In genomic region chr1:2583331-2583791, GRCh38 we compare ENCODE assay signal across 11 cellular contexts. TPM values are rescaled to one million over a fixed set of nuclear protein-coding genes. Genes with fewer than 3 reads are reported as not detected.
A peak's percentile ranks its signal among the peaks of the same experiment; 100 is the strongest.
DNase-seq lines count a peak whose midpoint lies in the region; TF ChIP-seq lines count a peak whose summit lies in the region.
"Had no signal": no experiment of that assay in that cellular context is flagged by ENCODE, and none has a peak within 500 bp of the region (broad histone marks: within the 10 kb centered on the region; RNA-seq: fewer than 3 reads in every experiment).

No MANE protein-coding gene starts in this region.

- peak; percentile 54 for DNase-seq in activated naive CD4-positive, alpha-beta T cell treated with anti-CD3 and anti-CD28 coated beads for 36 hours
- no peak for DNase-seq in activated naive CD4-positive, alpha-beta T cell (lab: John Stamatoyannopoulos, UW)
- peak; percentile 38 for DNase-seq in T-helper 2 cell treated with Interferon-gamma antibody and Interleukin-4, amounts not matched to agents 5 μg/mL and 100 μg/mL, for 36 hours (ENCODE audit: low spot score)
- DNase-seq in epithelial cell of proximal tubule (ENCODE audit: low read depth) (no peak), NCI-H1092 treated with DMSO at 0.1 percent for 48 hours (lab: John Stamatoyannopoulos, UW) (no peak), NCI-H187 (lab: John Stamatoyannopoulos, UW) (no peak), OCI-M1 (lab: John Stamatoyannopoulos, UW) (no peak)
- DNase-seq: AML-193, Kasumi-1 had no signal

- intact Hi-C loops in activated naive CD4-positive, alpha-beta T cell treated with anti-CD3 and anti-CD28 coated beads for 36 hours (cut with micrococcal nuclease), result loop anchor here (10.0 kb wide), 1 partner anchor 289 kb away; no protein-coding TSS in a partner anchor

- no peaks in the 10 kb centered on the region for H3K9me3 Mint-ChIP-seq in activated naive CD4-positive, alpha-beta T cell treated with anti-CD3 and anti-CD28 coated beads for 36 hours
- no peaks in the 10 kb centered on the region for H3K9me3 Mint-ChIP-seq in T-helper 2 cell treated with Interferon-gamma antibody and Interleukin-4, amounts not matched to agents 5 μg/mL and 100 μg/mL, for 36 hours
- no peaks in the 10 kb centered on the region for H3K9me3 Mint-ChIP-seq in stimulated activated naive CD8-positive, alpha-beta T cell treated with anti-CD3 and anti-CD28 coated beads, Interleukin-15, Interleukin-2, amounts not matched to agents 100 ng/mL and 50 ng/mL, for 24 hours

- H3K36me3 Mint-ChIP-seq in activated naive CD4-positive, alpha-beta T cell treated with anti-CD3 and anti-CD28 coated beads for 36 hours (ENCODE audit: low read depth), result peaks cover 7% of the 10 kb centered on the region
- peaks cover 7% of the 10 kb centered on the region for H3K36me3 Mint-ChIP-seq in T-helper 2 cell treated with Interferon-gamma antibody and Interleukin-4, amounts not matched to agents 5 μg/mL and 100 μg/mL, for 36 hours (ENCODE audit: low read depth)
- H3K36me3 Mint-ChIP-seq in stimulated activated naive CD8-positive, alpha-beta T cell treated with anti-CD3 and anti-CD28 coated beads, Interleukin-15, Interleukin-2, amounts not matched to agents 100 ng/mL and 50 ng/mL, for 24 hours (ENCODE audit: low read depth), result no peaks in the 10 kb centered on the region

- peak overlapping the region; percentile 19 for H3K4me3 ChIP-seq in epithelial cell of proximal tubule (ENCODE audit: low read depth, low read length)

- CTCF ChIA-PET in activated naive CD4-positive, alpha-beta T cell treated with anti-CD3 and anti-CD28 coated beads for 36 hours (lab: Charles Lee), result interaction anchor here (1.6 to 3.8 kb wide), 3 partner anchors 22 to 36 kb away, joined by 3 to 24 read pairs (median 11); partner anchors contain the start of gene TNFRSF14

- peak overlapping the region; percentile 80 for H3K4me3 Mint-ChIP-seq in activated naive CD4-positive, alpha-beta T cell treated with anti-CD3 and anti-CD28 coated beads for 36 hours
- H3K4me3 Mint-ChIP-seq in T-helper 2 cell treated with Interferon-gamma antibody and Interleukin-4, amounts not matched to agents 5 μg/mL and 100 μg/mL, for 36 hours, result peak overlapping the region; percentile 92
- H3K4me3 Mint-ChIP-seq in stimulated activated naive CD8-positive, alpha-beta T cell treated with anti-CD3 and anti-CD28 coated beads, Interleukin-15, Interleukin-2, amounts not matched to agents 100 ng/mL and 50 ng/mL, for 24 hours, result peak overlapping the region; percentile 87

- H3K27ac Mint-ChIP-seq in activated naive CD4-positive, alpha-beta T cell treated with anti-CD3 and anti-CD28 coated beads for 36 hours, result peak overlapping the region; percentile 85
- H3K27ac Mint-ChIP-seq in T-helper 2 cell treated with Interferon-gamma antibody and Interleukin-4, amounts not matched to agents 5 μg/mL and 100 μg/mL, for 36 hours, result peak overlapping the region; percentile 45
- peak overlapping the region; percentile 83 for H3K27ac Mint-ChIP-seq in stimulated activated naive CD8-positive, alpha-beta T cell treated with anti-CD3 and anti-CD28 coated beads, Interleukin-15, Interleukin-2, amounts not matched to agents 100 ng/mL and 50 ng/mL, for 24 hours

- H3K4me1 Mint-ChIP-seq in activated naive CD4-positive, alpha-beta T cell treated with anti-CD3 and anti-CD28 coated beads for 36 hours (ENCODE audit: low read depth), result peaks cover 66% of the 10 kb centered on the region
- peaks cover 42% of the 10 kb centered on the region for H3K4me1 Mint-ChIP-seq in T-helper 2 cell treated with Interferon-gamma antibody and Interleukin-4, amounts not matched to agents 5 μg/mL and 100 μg/mL, for 36 hours (ENCODE audit: low read depth)
- H3K4me1 Mint-ChIP-seq in stimulated activated naive CD8-positive, alpha-beta T cell treated with anti-CD3 and anti-CD28 coated beads, Interleukin-15, Interleukin-2, amounts not matched to agents 100 ng/mL and 50 ng/mL, for 24 hours (ENCODE audit: low read depth), result peaks cover 69% of the 10 kb centered on the region

- H3K27me3 Mint-ChIP-seq in activated naive CD4-positive, alpha-beta T cell treated with anti-CD3 and anti-CD28 coated beads for 36 hours (ENCODE audit: low read depth), result no peaks in the 10 kb centered on the region
- H3K27me3 Mint-ChIP-seq in T-helper 2 cell treated with Interferon-gamma antibody and Interleukin-4, amounts not matched to agents 5 μg/mL and 100 μg/mL, for 36 hours (ENCODE audit: low read depth), result no peaks in the 10 kb centered on the region
- no peaks in the 10 kb centered on the region for H3K27me3 Mint-ChIP-seq in stimulated activated naive CD8-positive, alpha-beta T cell treated with anti-CD3 and anti-CD28 coated beads, Interleukin-15, Interleukin-2, amounts not matched to agents 100 ng/mL and 50 ng/mL, for 24 hours

- TF ChIP-seq CTCF in epithelial cell of proximal tubule (conservative IDR thresholded peaks at IDR 0.05; ENCODE audit: low read depth, low read length), result no peak

RNA-seq across cellular contexts. Expression of gene PRXL2B, which starts 3.2 kb away (rescaled TPM):
- 10 to 100 TPM; 21.8 to 22.1 TPM for total RNA-seq in activated naive CD4-positive, alpha-beta T cell treated with anti-CD3 and anti-CD28 coated beads for 36 hours
- total RNA-seq in epithelial cell of proximal tubule, result 35.4 and 72.2 TPM in 2 replicates

RNA-seq across cellular contexts. Expression of gene TNFRSF14, which starts 27.2 kb away (rescaled TPM):
- total RNA-seq in activated naive CD4-positive, alpha-beta T cell treated with anti-CD3 and anti-CD28 coated beads for 36 hours, result 100 to 1,000 TPM; 120 to 123 TPM
- 2.7 and 5.8 TPM in 2 replicates for total RNA-seq in epithelial cell of proximal tubule

RNA-seq across cellular contexts. Expression of gene MMEL1, which starts 49.5 kb away (rescaled TPM):
- total RNA-seq in activated naive CD4-positive, alpha-beta T cell treated with anti-CD3 and anti-CD28 coated beads for 36 hours, result 1 to 10 TPM; 1.2 to 1.5 TPM
- not detected in 2 replicates for total RNA-seq in epithelial cell of proximal tubule

RNA-seq across cellular contexts. Expression of gene HES5, which starts 53.3 kb away (rescaled TPM):
- not detected for total RNA-seq in activated naive CD4-positive, alpha-beta T cell treated with anti-CD3 and anti-CD28 coated beads for 36 hours
- 0.14 TPM in 1 of 2 replicates, not detected in the other for total RNA-seq in epithelial cell of proximal tubule
- total RNA-seq: glomerular endothelial cell had no signal

RNA-seq across cellular contexts. Expression of gene PANK4, which starts 57.0 kb away (rescaled TPM):
- 10 to 100 TPM; 46.6 to 51.4 TPM for total RNA-seq in activated naive CD4-positive, alpha-beta T cell treated with anti-CD3 and anti-CD28 coated beads for 36 hours
- 29.8 and 36.0 TPM in 2 replicates for total RNA-seq in epithelial cell of proximal tubule

Comparison
In these comparisons a context has a peak if more than half of its experiments do, and no peak if none do; other contexts are left out.
1. DNase-seq: peak in activated naive CD4-positive, alpha-beta T cell treated with anti-CD3 and anti-CD28 coated beads for 36 hours (single experiment) and T-helper 2 cell treated with Interferon-gamma antibody and Interleukin-4, amounts not matched to agents 5 μg/mL and 100 μg/mL, for 36 hours (single experiment); none in activated naive CD4-positive, alpha-beta T cell (0 of 4), epithelial cell of proximal tubule (single experiment), NCI-H1092 treated with DMSO at 0.1 percent for 48 hours (single experiment), NCI-H187 (0 of 2) and OCI-M1 (single experiment).
2. RNA of gene TNFRSF14, which starts 27.2 kb away (total RNA-seq): 120 to 123 TPM in activated naive CD4-positive, alpha-beta T cell treated with anti-CD3 and anti-CD28 coated beads for 36 hours; 2.7 to 5.8 TPM in epithelial cell of proximal tubule; every median in the first group is over 10 times any median in the second.
3. Peak in every context shown above with its lines, with median percentiles within 50 percentile points of each other: H3K27ac Mint-ChIP-seq and H3K4me3 Mint-ChIP-seq.